Comparison of ENCODE assay signal across 2 cellular contexts in the genomic region with DNA sequence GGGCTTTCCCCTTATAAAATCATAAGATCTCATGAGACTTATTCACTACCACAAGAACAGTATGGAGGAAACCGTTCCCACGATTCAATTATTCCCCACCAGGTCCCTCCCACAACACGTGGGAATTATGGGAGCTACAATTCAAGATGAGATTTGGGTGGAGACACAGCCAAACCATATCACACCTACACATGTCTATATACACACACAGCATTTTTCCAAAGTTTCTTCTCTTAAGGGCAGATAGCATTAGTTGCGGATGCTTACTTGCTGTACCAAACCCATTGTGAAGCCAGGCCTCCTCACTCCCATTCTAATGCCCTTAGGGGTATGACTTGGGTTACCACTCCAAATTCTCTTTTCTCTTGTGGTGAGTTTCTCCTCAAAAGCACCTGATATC.
TF ChIP-seq lines count a peak whose summit lies in the region.

No MANE protein-coding gene starts in this region.

TF ChIP-seq in K562, 482 proteins besides CTCF, POLR2A, EP300 and RAD21 (continued from another document and continues in another):
- TF ChIP-seq, protein P1, sequence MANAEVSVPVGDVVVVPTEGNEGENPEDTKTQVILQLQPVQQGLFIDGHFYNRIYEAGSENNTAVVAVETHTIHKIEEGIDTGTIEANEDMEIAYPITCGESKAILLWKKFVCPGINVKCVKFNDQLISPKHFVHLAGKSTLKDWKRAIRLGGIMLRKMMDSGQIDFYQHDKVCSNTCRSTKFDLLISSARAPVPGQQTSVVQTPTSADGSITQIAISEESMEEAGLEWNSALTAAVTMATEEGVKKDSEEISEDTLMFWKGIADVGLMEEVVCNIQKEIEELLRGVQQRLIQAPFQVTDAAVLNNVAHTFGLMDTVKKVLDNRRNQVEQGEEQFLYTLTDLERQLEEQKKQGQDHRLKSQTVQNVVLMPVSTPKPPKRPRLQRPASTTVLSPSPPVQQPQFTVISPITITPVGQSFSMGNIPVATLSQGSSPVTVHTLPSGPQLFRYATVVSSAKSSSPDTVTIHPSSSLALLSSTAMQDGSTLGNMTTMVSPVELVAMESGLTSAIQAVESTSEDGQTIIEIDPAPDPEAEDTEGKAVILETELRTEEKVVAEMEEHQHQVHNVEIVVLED (CRISPR knock-in tag; IDR thresholded peaks at IDR 0.05), result no peak
- TF ChIP-seq RHOXF2B (CRISPR knock-in tag; conservative IDR thresholded peaks at IDR 0.05) (no peak), MCM5 (IDR thresholded peaks at IDR 0.05; ENCODE audit: low read depth) (no peak), MTA2 (IDR thresholded peaks at IDR 0.05; ENCODE audit: low read depth) (no peak), ZNF76 (CRISPR knock-in tag; IDR thresholded peaks at IDR 0.05; ENCODE audit: borderline replicate concordance) (no peak), BCOR (IDR thresholded peaks at IDR 0.05) (no peak), ZNF239 (CRISPR knock-in tag; IDR thresholded peaks at IDR 0.05) (no peak), PTTG1 (tag; IDR thresholded peaks at IDR 0.05; ENCODE audit: low read depth) (no peak), CCAR2 (IDR thresholded peaks at IDR 0.05; ENCODE audit: low read depth, low read length) (no peak), C11orf30 (IDR thresholded peaks at IDR 0.05; ENCODE audit: low read depth) (no peak), TEAD4 (IDR thresholded peaks at IDR 0.05; ENCODE audit: low read length) (no peak), TEAD4 (CRISPR knock-in tag; IDR thresholded peaks at IDR 0.05; ENCODE audit: borderline replicate concordance) (no peak), HMG20A (CRISPR knock-in tag; conservative IDR thresholded peaks at IDR 0.05) (no peak), NBN (IDR thresholded peaks at IDR 0.05; ENCODE audit: low read depth) (no peak)
- TF ChIP-seq, protein P2, sequence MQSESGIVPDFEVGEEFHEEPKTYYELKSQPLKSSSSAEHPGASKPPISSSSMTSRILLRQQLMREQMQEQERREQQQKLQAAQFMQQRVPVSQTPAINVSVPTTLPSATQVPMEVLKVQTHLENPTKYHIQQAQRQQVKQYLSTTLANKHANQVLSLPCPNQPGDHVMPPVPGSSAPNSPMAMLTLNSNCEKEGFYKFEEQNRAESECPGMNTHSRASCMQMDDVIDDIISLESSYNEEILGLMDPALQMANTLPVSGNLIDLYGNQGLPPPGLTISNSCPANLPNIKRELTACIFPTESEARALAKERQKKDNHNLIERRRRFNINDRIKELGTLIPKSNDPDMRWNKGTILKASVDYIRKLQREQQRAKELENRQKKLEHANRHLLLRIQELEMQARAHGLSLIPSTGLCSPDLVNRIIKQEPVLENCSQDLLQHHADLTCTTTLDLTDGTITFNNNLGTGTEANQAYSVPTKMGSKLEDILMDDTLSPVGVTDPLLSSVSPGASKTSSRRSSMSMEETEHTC (IDR thresholded peaks at IDR 0.05), result no peak
- TF ChIP-seq, protein P3, sequence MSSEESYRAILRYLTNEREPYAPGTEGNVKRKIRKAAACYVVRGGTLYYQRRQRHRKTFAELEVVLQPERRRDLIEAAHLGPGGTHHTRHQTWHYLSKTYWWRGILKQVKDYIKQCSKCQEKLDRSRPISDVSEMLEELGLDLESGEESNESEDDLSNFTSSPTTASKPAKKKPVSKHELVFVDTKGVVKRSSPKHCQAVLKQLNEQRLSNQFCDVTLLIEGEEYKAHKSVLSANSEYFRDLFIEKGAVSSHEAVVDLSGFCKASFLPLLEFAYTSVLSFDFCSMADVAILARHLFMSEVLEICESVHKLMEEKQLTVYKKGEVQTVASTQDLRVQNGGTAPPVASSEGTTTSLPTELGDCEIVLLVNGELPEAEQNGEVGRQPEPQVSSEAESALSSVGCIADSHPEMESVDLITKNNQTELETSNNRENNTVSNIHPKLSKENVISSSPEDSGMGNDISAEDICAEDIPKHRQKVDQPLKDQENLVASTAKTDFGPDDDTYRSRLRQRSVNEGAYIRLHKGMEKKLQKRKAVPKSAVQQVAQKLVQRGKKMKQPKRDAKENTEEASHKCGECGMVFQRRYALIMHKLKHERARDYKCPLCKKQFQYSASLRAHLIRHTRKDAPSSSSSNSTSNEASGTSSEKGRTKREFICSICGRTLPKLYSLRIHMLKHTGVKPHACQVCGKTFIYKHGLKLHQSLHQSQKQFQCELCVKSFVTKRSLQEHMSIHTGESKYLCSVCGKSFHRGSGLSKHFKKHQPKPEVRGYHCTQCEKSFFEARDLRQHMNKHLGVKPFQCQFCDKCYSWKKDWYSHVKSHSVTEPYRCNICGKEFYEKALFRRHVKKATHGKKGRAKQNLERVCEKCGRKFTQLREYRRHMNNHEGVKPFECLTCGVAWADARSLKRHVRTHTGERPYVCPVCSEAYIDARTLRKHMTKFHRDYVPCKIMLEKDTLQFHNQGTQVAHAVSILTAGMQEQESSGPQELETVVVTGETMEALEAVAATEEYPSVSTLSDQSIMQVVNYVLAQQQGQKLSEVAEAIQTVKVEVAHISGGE (CRISPR knock-in tag; IDR thresholded peaks at IDR 0.05), result no peak

TF ChIP-seq in SK-N-SH treated with all-trans-retinoic acid at 6 μM for 48 hours, 23 proteins besides CTCF, POLR2A, EP300 and RAD21 (continued from another document):
- TF ChIP-seq ZNF565 (CRISPR knock-in tag; conservative IDR thresholded peaks at IDR 0.05; ENCODE audit: low read depth) (no peak), ZFP30 (CRISPR knock-in tag; IDR thresholded peaks at IDR 0.05) (no peak), PPARA (CRISPR knock-in tag; IDR thresholded peaks at IDR 0.05; ENCODE audit: borderline replicate concordance) (no peak), GLIS3 (CRISPR knock-in tag; IDR thresholded peaks at IDR 0.05) (no peak), ESRRG (CRISPR knock-in tag; IDR thresholded peaks at IDR 0.05) (no peak), TOX (CRISPR knock-in tag; IDR thresholded peaks at IDR 0.05; ENCODE audit: borderline replicate concordance) (no peak), TCF4 (CRISPR knock-in tag; IDR thresholded peaks at IDR 0.05; ENCODE audit: borderline replicate concordance) (no peak), RARB (CRISPR knock-in tag; IDR thresholded peaks at IDR 0.05) (no peak), ISL1 (CRISPR knock-in tag; IDR thresholded peaks at IDR 0.05) (no peak), ARNTL (CRISPR knock-in tag; IDR thresholded peaks at IDR 0.05; ENCODE audit: borderline replicate concordance, low read depth) (no peak), ZNF8 (CRISPR knock-in tag; IDR thresholded peaks at IDR 0.05) (no peak)
- TF ChIP-seq, protein P4, sequence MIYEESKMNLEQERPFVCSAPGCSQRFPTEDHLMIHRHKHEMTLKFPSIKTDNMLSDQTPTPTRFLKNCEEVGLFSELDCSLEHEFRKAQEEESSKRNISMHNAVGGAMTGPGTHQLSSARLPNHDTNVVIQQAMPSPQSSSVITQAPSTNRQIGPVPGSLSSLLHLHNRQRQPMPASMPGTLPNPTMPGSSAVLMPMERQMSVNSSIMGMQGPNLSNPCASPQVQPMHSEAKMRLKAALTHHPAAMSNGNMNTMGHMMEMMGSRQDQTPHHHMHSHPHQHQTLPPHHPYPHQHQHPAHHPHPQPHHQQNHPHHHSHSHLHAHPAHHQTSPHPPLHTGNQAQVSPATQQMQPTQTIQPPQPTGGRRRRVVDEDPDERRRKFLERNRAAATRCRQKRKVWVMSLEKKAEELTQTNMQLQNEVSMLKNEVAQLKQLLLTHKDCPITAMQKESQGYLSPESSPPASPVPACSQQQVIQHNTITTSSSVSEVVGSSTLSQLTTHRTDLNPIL (CRISPR knock-in tag; IDR thresholded peaks at IDR 0.05; ENCODE audit: low read depth), result no peak
- TF ChIP-seq, protein P5, sequence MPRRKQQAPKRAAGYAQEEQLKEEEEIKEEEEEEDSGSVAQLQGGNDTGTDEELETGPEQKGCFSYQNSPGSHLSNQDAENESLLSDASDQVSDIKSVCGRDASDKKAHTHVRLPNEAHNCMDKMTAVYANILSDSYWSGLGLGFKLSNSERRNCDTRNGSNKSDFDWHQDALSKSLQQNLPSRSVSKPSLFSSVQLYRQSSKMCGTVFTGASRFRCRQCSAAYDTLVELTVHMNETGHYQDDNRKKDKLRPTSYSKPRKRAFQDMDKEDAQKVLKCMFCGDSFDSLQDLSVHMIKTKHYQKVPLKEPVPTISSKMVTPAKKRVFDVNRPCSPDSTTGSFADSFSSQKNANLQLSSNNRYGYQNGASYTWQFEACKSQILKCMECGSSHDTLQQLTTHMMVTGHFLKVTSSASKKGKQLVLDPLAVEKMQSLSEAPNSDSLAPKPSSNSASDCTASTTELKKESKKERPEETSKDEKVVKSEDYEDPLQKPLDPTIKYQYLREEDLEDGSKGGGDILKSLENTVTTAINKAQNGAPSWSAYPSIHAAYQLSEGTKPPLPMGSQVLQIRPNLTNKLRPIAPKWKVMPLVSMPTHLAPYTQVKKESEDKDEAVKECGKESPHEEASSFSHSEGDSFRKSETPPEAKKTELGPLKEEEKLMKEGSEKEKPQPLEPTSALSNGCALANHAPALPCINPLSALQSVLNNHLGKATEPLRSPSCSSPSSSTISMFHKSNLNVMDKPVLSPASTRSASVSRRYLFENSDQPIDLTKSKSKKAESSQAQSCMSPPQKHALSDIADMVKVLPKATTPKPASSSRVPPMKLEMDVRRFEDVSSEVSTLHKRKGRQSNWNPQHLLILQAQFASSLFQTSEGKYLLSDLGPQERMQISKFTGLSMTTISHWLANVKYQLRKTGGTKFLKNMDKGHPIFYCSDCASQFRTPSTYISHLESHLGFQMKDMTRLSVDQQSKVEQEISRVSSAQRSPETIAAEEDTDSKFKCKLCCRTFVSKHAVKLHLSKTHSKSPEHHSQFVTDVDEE (CRISPR knock-in tag; IDR thresholded peaks at IDR 0.05), result no peak
- TF ChIP-seq, protein P6, sequence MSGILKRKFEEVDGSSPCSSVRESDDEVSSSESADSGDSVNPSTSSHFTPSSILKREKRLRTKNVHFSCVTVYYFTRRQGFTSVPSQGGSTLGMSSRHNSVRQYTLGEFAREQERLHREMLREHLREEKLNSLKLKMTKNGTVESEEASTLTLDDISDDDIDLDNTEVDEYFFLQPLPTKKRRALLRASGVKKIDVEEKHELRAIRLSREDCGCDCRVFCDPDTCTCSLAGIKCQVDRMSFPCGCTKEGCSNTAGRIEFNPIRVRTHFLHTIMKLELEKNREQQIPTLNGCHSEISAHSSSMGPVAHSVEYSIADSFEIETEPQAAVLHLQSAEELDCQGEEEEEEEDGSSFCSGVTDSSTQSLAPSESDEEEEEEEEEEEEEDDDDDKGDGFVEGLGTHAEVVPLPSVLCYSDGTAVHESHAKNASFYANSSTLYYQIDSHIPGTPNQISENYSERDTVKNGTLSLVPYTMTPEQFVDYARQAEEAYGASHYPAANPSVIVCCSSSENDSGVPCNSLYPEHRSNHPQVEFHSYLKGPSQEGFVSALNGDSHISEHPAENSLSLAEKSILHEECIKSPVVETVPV (CRISPR knock-in tag; IDR thresholded peaks at IDR 0.05), result no peak
TF ChIP-seq in SK-N-SH treated with all-trans-retinoic acid at 6 μM for 48 hours: peak in this region for 0.
